ENCODE assay signal across 8 cellular contexts in the genomic region with DNA sequence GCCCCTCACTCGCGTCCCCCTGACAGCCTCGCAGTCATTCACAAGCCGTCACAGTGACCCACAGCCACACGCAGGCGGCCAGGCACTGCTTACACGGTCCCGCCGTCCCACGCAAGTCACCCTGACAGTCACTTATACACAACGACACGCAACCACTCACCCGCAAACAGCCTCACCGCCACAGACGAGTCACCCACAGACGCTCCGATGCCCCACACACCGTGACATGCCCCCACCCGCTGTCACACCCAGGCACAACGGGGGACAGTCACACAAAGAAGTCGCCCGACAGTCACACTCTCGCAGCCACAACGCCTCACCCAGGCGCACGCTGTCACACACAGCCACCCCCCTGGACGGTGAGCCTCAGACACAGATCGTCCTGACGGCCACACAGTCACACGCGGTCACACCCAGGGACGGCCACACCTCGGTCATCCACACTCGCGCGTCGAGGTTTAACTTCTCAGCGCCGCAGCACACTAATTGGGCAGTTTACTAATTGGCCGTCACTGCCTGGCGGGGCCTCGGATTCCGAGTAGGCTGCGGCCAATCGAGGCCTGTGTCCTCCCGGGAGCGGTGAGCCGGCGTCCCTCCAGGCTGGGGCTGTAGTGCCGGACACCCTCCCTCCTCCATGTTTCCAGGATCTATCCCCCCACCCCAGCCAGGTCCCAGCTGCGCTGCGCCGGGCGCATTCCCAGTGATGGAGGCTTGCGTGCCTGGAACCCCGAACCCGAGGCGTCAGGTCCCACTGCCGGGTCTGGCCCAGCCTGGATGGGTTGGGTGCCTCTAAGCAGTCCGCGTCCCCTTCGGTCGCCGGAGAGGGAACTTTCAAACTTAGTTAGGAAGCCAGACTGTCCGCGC. TPM values are rescaled to one million over a fixed set of nuclear protein-coding genes. Genes with fewer than 3 reads are reported as not detected.
DNase-seq lines count a peak whose midpoint lies in the region; ATAC-seq and TF ChIP-seq lines count a peak whose summit lies in the region.

No MANE protein-coding gene starts in this region.

- POLR2A ChIA-PET in activated CD8-positive, alpha-beta T cell treated with anti-CD3 and anti-CD28 coated beads for 36 hours (lab: Charles Lee), result no interaction called here

- H4K20me1 ChIP-seq in BLaER1 treated with 17β-estradiol and CSF1 and Interleukin-3, amounts not matched to agents 10 nM and 100 nM, result no peaks in the 10 kb centered on the region
- no peaks in the 10 kb centered on the region for H4K20me1 ChIP-seq in neural progenitor cell (ENCODE audit: low read depth)

- peaks cover 4 to 29% (median 19%) of the 10 kb centered on the region in 10 experiments; a peak in 19 of 20 replicates for H3K4me1 ChIP-seq in BLaER1 treated with 17β-estradiol and CSF1 and Interleukin-3, amounts not matched to agents 10 nM and 100 nM
- H3K4me1 ChIP-seq in esophagus muscularis mucosa (peaks cover 5 to 45% (median 30%) of the 10 kb centered on the region in 4 donors), neural progenitor cell (peaks cover 14% of the 10 kb centered on the region), thyroid gland (peaks cover 6 to 15% of the 10 kb centered on the region in 2 donors)

- H3K27ac ChIP-seq in BLaER1 treated with 17β-estradiol and CSF1 and Interleukin-3, amounts not matched to agents 10 nM and 100 nM, result no peak overlapping the region
- H3K27ac ChIP-seq in esophagus muscularis mucosa (replicated peaks in 1 of 4), result peak overlapping the region; percentile 76 to 83 (median 80)
- no peak overlapping the region for H3K27ac ChIP-seq in neural progenitor cell
- H3K27ac ChIP-seq in thyroid gland, result peak overlapping the region in 1 of 3 donors; percentile 58

- H3F3A ChIP-seq in neural progenitor cell (ENCODE audit: low read depth), result peaks cover 34% of the 10 kb centered on the region

- H3K9me3 Mint-ChIP-seq in activated CD8-positive, alpha-beta T cell treated with anti-CD3 and anti-CD28 coated beads for 36 hours, result peaks cover 8% of the 10 kb centered on the region
- peaks cover 22% of the 10 kb centered on the region for H3K9me3 Mint-ChIP-seq in neural progenitor cell

- no peak for TF ChIP-seq EP300 in esophagus muscularis mucosa (IDR thresholded peaks at IDR 0.05)

- WGBS in esophagus muscularis mucosa, result 10% methylated on average over 17 of the region's 66 CpGs
- WGBS in thyroid gland, 2 donors, result 4 to 8% methylated on average over 18 to 27 of the region's 66 CpGs

- no peak for TF ChIP-seq POLR2A in esophagus muscularis mucosa (IDR thresholded peaks at IDR 0.05; ENCODE audit: low read depth)
- TF ChIP-seq POLR2A in thyroid gland (IDR thresholded peaks at IDR 0.05), result no peak

- no peaks in the 10 kb centered on the region for H3K79me2 ChIP-seq in neural progenitor cell (ENCODE audit: low read depth)

- intact Hi-C loops in activated CD8-positive, alpha-beta T cell treated with anti-CD3 and anti-CD28 coated beads for 36 hours (cut with micrococcal nuclease), result no loop called here
- intact Hi-C loops in esophagus muscularis mucosa (cut with DNase I), result loop anchor here (10.0 kb wide), 1 partner anchor 161 kb away; no protein-coding TSS in a partner anchor
- intact Hi-C loops in thyroid gland (cut with DNase I), result loop anchor here (10.0 kb wide), 1 partner anchor 59 kb away; no protein-coding TSS in a partner anchor

- H3K4me3 ChIP-seq in BLaER1 treated with 17β-estradiol and CSF1 and Interleukin-3, amounts not matched to agents 10 nM and 100 nM, result peak overlapping the region; percentile 53 to 71 (median 60); a peak in 18 of 20 replicates
- H3K4me3 ChIP-seq in esophagus muscularis mucosa (peak overlapping the region; percentile 63 to 80 (median 68)), neural progenitor cell (peak overlapping the region; percentile 63), thyroid gland (replicated peaks in 1 of 3) (peak overlapping the region in 1 of 3 donors; percentile 27)

- no peaks in the 10 kb centered on the region for H3K36me3 ChIP-seq in BLaER1 treated with 17β-estradiol and CSF1 and Interleukin-3, amounts not matched to agents 10 nM and 100 nM
- H3K36me3 ChIP-seq in esophagus muscularis mucosa (no peaks in the 10 kb centered on the region), neural progenitor cell (no peaks in the 10 kb centered on the region), thyroid gland (no peaks in the 10 kb centered on the region)

- peak; percentile 54 for DNase-seq in activated CD8-positive, alpha-beta T cell treated with anti-CD3 and anti-CD28 coated beads for 36 hours
- DNase-seq in esophagus muscularis mucosa (ENCODE audit: extremely low spot score) (no peak), neural progenitor cell (ENCODE audit: low spot score) (peak; percentile 75), NCI-H69 (lab: John Stamatoyannopoulos, UW) (no peak), thyroid gland (no peak)

- peaks cover 14 to 42% (median 34%) of the 10 kb centered on the region in 11 experiments for H3K9me3 ChIP-seq in BLaER1 treated with 17β-estradiol and CSF1 and Interleukin-3, amounts not matched to agents 10 nM and 100 nM (replicated peaks in 1 of 11)
- peaks cover 0 to 22% (median 21%) of the 10 kb centered on the region in 4 donors for H3K9me3 ChIP-seq in esophagus muscularis mucosa
- H3K9me3 ChIP-seq in neural progenitor cell (ENCODE audit: low read depth), result no peaks in the 10 kb centered on the region
- no peaks in the 10 kb centered on the region for H3K9me3 ChIP-seq in thyroid gland

- ATAC-seq in HG03064 (IDR thresholded peaks at IDR 0.05; ENCODE audit: low read depth, unreplicated experiment), result peak; percentile 15
- ATAC-seq in activated CD8-positive, alpha-beta T cell treated with anti-CD3 and anti-CD28 coated beads for 36 hours, result peak; percentile 43
- ATAC-seq in HG03378 (IDR thresholded peaks at IDR 0.05; ENCODE audit: unreplicated experiment), result no peak

- H3K4me3 Mint-ChIP-seq in activated CD8-positive, alpha-beta T cell treated with anti-CD3 and anti-CD28 coated beads for 36 hours, result peak overlapping the region; percentile 62
- peak overlapping the region; percentile 88 for H3K4me3 Mint-ChIP-seq in neural progenitor cell

- H3K4me2 ChIP-seq in BLaER1 treated with 17β-estradiol and CSF1 and Interleukin-3, amounts not matched to agents 10 nM and 100 nM, result peak overlapping the region; percentile 58 to 78 (median 68)
- peak overlapping the region; percentile 90 for H3K4me2 ChIP-seq in neural progenitor cell

- H2AFZ ChIP-seq in neural progenitor cell (replicated peaks), result peak overlapping the region; percentile 69

- no peak for TF ChIP-seq CTCF in activated CD8-positive, alpha-beta T cell treated with anti-CD3 and anti-CD28 coated beads for 36 hours (IDR thresholded peaks at IDR 0.05)
- TF ChIP-seq CTCF in esophagus muscularis mucosa (IDR thresholded peaks at IDR 0.05) (no peak), neural progenitor cell (IDR thresholded peaks at IDR 0.05) (no peak), thyroid gland (IDR thresholded peaks at IDR 0.05) (no peak)

- peaks cover 25% of the 10 kb centered on the region for H3K4me1 Mint-ChIP-seq in activated CD8-positive, alpha-beta T cell treated with anti-CD3 and anti-CD28 coated beads for 36 hours (ENCODE audit: low read depth)
- H3K4me1 Mint-ChIP-seq in neural progenitor cell, result peaks cover 25% of the 10 kb centered on the region

- CTCF ChIA-PET in activated CD8-positive, alpha-beta T cell treated with anti-CD3 and anti-CD28 coated beads for 36 hours (lab: Charles Lee), result no interaction called here

- peaks cover 16 to 21% (median 19%) of the 10 kb centered on the region in 11 experiments for H3K27me3 ChIP-seq in BLaER1 treated with 17β-estradiol and CSF1 and Interleukin-3, amounts not matched to agents 10 nM and 100 nM
- peaks cover 0 to 28% (median 0%) of the 10 kb centered on the region in 4 donors for H3K27me3 ChIP-seq in esophagus muscularis mucosa
- H3K27me3 ChIP-seq in neural progenitor cell, result peaks cover 60% of the 10 kb centered on the region
- H3K27me3 ChIP-seq in thyroid gland, result peaks cover 14% of the 10 kb centered on the region

- H3K27me3 Mint-ChIP-seq in activated CD8-positive, alpha-beta T cell treated with anti-CD3 and anti-CD28 coated beads for 36 hours, result peaks cover 61% of the 10 kb centered on the region
- peaks cover 26% of the 10 kb centered on the region for H3K27me3 Mint-ChIP-seq in neural progenitor cell (ENCODE audit: insufficient read depth, low read depth)

- H3K9ac ChIP-seq in BLaER1 treated with 17β-estradiol and CSF1 and Interleukin-3, amounts not matched to agents 10 nM and 100 nM, result peak overlapping the region in 5 of 11 experiments; percentile 13 to 77 (median 61); a peak in 5 of 22 replicates
- no peak overlapping the region for H3K9ac ChIP-seq in neural progenitor cell

- peaks cover 2% of the 10 kb centered on the region for H3K36me3 Mint-ChIP-seq in activated CD8-positive, alpha-beta T cell treated with anti-CD3 and anti-CD28 coated beads for 36 hours (ENCODE audit: low read depth)
- no peaks in the 10 kb centered on the region for H3K36me3 Mint-ChIP-seq in neural progenitor cell

- H3K27ac Mint-ChIP-seq in activated CD8-positive, alpha-beta T cell treated with anti-CD3 and anti-CD28 coated beads for 36 hours, result no peak overlapping the region
- no peak overlapping the region for H3K27ac Mint-ChIP-seq in neural progenitor cell

RNA-seq across cellular contexts. Expression of a gene that starts 0.8 kb away (rescaled TPM):
- 1 to 10 TPM; 1.5 to 1.7 TPM for total RNA-seq in activated CD8-positive, alpha-beta T cell treated with anti-CD3 and anti-CD28 coated beads for 36 hours
- total RNA-seq in esophagus muscularis mucosa (10 to 100 TPM; 19.4 to 39.5 (median 32.8) TPM), neural progenitor cell (ENCODE audit: low replicate concordance) (1.8 TPM in 1 of 2 replicates, not detected in the other), thyroid gland (1 to 10 TPM; 3.4 to 7.7 (median 5.2) TPM)

Comparison
In these comparisons a context has a peak if more than half of its experiments do, and no peak if none do; other contexts are left out.
1. H3K27ac ChIP-seq: peak in esophagus muscularis mucosa (4 of 4); none in BLaER1 treated with 17β-estradiol and CSF1 and Interleukin-3, amounts not matched to agents 10 nM and 100 nM (0 of 11) and neural progenitor cell (single experiment).
2. DNase-seq: peak in activated CD8-positive, alpha-beta T cell treated with anti-CD3 and anti-CD28 coated beads for 36 hours (single experiment) and neural progenitor cell (single experiment); none in esophagus muscularis mucosa (single experiment), NCI-H69 (single experiment) and thyroid gland (0 of 2).